ENCODE assay signal across 18 cellular contexts in the genomic region with DNA sequence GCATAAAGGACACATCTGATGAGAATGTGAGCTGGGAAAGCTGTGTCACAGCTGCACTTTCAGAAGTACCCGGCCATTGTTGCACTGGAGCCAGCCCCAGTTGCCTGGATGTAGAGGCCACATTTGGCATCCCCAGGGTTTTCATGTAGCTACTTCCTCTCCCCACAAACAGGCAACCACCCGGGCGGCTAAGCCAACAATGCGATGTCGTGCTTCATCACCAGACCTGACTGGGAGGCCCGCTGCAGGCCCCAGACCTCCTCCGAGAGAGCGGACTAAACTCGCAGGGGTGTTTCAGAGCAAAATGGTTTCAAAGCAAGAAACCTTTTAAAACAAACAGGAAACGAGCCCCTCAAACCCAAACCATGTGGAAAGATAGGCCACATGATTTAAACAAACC.
DNase-seq lines count a peak whose midpoint lies in the region; ATAC-seq and TF ChIP-seq lines count a peak whose summit lies in the region.
"Had no signal": no experiment of that assay in that cellular context is flagged by ENCODE, and none has a peak within 500 bp of the region (broad histone marks: within the 10 kb centered on the region; RNA-seq: fewer than 3 reads in every experiment).

No MANE protein-coding gene starts in this region.

- H3K9me3 ChIP-seq in OCI-LY7 (ENCODE audit: low read length) = no peaks in the 10 kb centered on the region
- H3K9me3 ChIP-seq: left lung, right lobe of liver had no signal

- no peak overlapping the region for H3K4me3 Mint-ChIP-seq in activated CD8-positive, alpha-beta T cell treated with anti-CD3 and anti-CD28 coated beads for 36 hours
- H3K4me3 Mint-ChIP-seq: CD8-positive, alpha-beta memory T cell; nephron; stimulated activated effector memory CD8-positive, alpha-beta T cell treated with anti-CD3 and anti-CD28 coated beads, Interleukin-12 subunit alpha, Interleukin-12 subunit beta, amount 100 ng/mL, for 72 hours had no signal

- intact Hi-C loops in OCI-LY7 (cut with micrococcal nuclease; ENCODE audit: unreplicated experiment) = loop anchor here (1.0 to 5.0 kb wide), 3 partner anchors 177 to 975 kb away; a partner anchor contains a TSS
- intact Hi-C loops in activated CD8-positive, alpha-beta T cell treated with anti-CD3 and anti-CD28 coated beads for 36 hours (cut with micrococcal nuclease) = no loop called here

- H2AFZ ChIP-seq in OCI-LY7 (ENCODE audit: low read length) = peak overlapping the region; percentile 87

- peak; percentile 31 for ATAC-seq in GM19452 (IDR thresholded peaks at IDR 0.05; ENCODE audit: unreplicated experiment)
- no peak for ATAC-seq in SK-N-SH treated with all-trans-retinoic acid at 6 μM for 48 hours
- no peak for ATAC-seq in activated CD8-positive, alpha-beta T cell treated with anti-CD3 and anti-CD28 coated beads for 36 hours
- ATAC-seq: left lung; right lobe of liver; stimulated activated effector memory CD8-positive, alpha-beta T cell treated with anti-CD3 and anti-CD28 coated beads, Interleukin-12 subunit alpha, Interleukin-12 subunit beta, amount 100 ng/mL, for 72 hours had no signal

- H3K36me3 Mint-ChIP-seq in activated CD8-positive, alpha-beta T cell treated with anti-CD3 and anti-CD28 coated beads for 36 hours (ENCODE audit: low read depth) = no peaks in the 10 kb centered on the region
- H3K36me3 Mint-ChIP-seq: CD8-positive, alpha-beta memory T cell; stimulated activated effector memory CD8-positive, alpha-beta T cell treated with anti-CD3 and anti-CD28 coated beads, Interleukin-12 subunit alpha, Interleukin-12 subunit beta, amount 100 ng/mL, for 72 hours had no signal

- peak overlapping the region; percentile 89 for H3K4me2 ChIP-seq in OCI-LY7 (ENCODE audit: low read length)

- CTCF ChIA-PET in OCI-LY7 (lab: Charles Lee; ENCODE audit: unreplicated experiment) = interaction anchor here (1.0 to 1.8 kb wide), 2 partner anchors 118 to 175 kb away, joined by 3 to 5 read pairs; no protein-coding TSS in a partner anchor
- CTCF ChIA-PET in activated CD8-positive, alpha-beta T cell treated with anti-CD3 and anti-CD28 coated beads for 36 hours (lab: Charles Lee) = no interaction called here

- no peaks in the 10 kb centered on the region for H4K20me1 ChIP-seq in OCI-LY7 (ENCODE audit: insufficient read depth, low read length)

- H3K27ac ChIP-seq in OCI-LY7 (ENCODE audit: low read depth, low read length, poor library complexity, severe bottlenecking) = peak overlapping the region; percentile 97
- H3K27ac ChIP-seq: coronary artery, left lung, right lobe of liver had no signal

- BruUV-seq in OCI-LY7 (replicated peaks; lab: Mats Ljungman, UMichigan) = no TSS peak

- H3K9me3 Mint-ChIP-seq in activated CD8-positive, alpha-beta T cell treated with anti-CD3 and anti-CD28 coated beads for 36 hours = no peaks in the 10 kb centered on the region
- H3K9me3 Mint-ChIP-seq: CD8-positive, alpha-beta memory T cell; nephron; stimulated activated effector memory CD8-positive, alpha-beta T cell treated with anti-CD3 and anti-CD28 coated beads, Interleukin-12 subunit alpha, Interleukin-12 subunit beta, amount 100 ng/mL, for 72 hours had no signal

- DNase-seq in AG08395 (ENCODE audit: low spot score) (peak; percentile 59), OCI-LY7 (ENCODE audit: low spot score) (peak; percentile 94), iPS-NIHi7 (ENCODE audit: extremely low spot score) (peak; percentile 18), activated gamma-delta T cell treated with Interleukin-2 at 50 U/mL for 16 hours (no peak), NCI-H146 treated with DMSO at 0.1 percent for 48 hours (lab: John Stamatoyannopoulos, UW; ENCODE audit: unreplicated experiment) (no peak)
- no peak for DNase-seq in activated CD8-positive, alpha-beta T cell treated with anti-CD3 and anti-CD28 coated beads for 36 hours
- DNase-seq: activated CD4-positive, alpha-beta T cell treated with anti-CD3 and anti-CD28 coated beads, Interleukin-2, amount 50 U/mL, for 48 hours; CD8-positive, alpha-beta memory T cell; GDM1; left lung; NCI-H1048; right lobe of liver; SHP77 treated with DMSO at 0.1 percent for 48 hours had no signal

- H3K27ac Mint-ChIP-seq in activated CD8-positive, alpha-beta T cell treated with anti-CD3 and anti-CD28 coated beads for 36 hours = no peak overlapping the region
- H3K27ac Mint-ChIP-seq: CD8-positive, alpha-beta memory T cell; stimulated activated effector memory CD8-positive, alpha-beta T cell treated with anti-CD3 and anti-CD28 coated beads, Interleukin-12 subunit alpha, Interleukin-12 subunit beta, amount 100 ng/mL, for 72 hours had no signal

- TF ChIP-seq CTCF in OCI-LY7 (conservative IDR thresholded peaks at IDR 0.05; ENCODE audit: low read length) = no peak
- TF ChIP-seq CTCF in activated CD8-positive, alpha-beta T cell treated with anti-CD3 and anti-CD28 coated beads for 36 hours (IDR thresholded peaks at IDR 0.05) = no peak

- no peaks in the 10 kb centered on the region for H3K79me2 ChIP-seq in OCI-LY7 (ENCODE audit: insufficient read depth, low read depth, low read length)

- no peaks in the 10 kb centered on the region for H3K36me3 ChIP-seq in OCI-LY7 (ENCODE audit: insufficient read depth, low read length)
- H3K36me3 ChIP-seq: left lung, right lobe of liver had no signal

- H3K4me3 ChIP-seq in OCI-LY7 (ENCODE audit: low read depth, low read length, poor library complexity, severe bottlenecking) = peak overlapping the region; percentile 61
- H3K4me3 ChIP-seq: coronary artery, left lung, right lobe of liver had no signal

- H3K9me2 ChIP-seq in OCI-LY7 (ENCODE audit: insufficient read depth, low read length) = no peaks in the 10 kb centered on the region

- H3K4me1 ChIP-seq in OCI-LY7 (ENCODE audit: insufficient read depth, low read length, poor library complexity, severe bottlenecking) = peaks cover 88% of the 10 kb centered on the region

- H3K27me3 Mint-ChIP-seq in activated CD8-positive, alpha-beta T cell treated with anti-CD3 and anti-CD28 coated beads for 36 hours = peaks cover 40% of the 10 kb centered on the region

- H3K4me1 Mint-ChIP-seq in activated CD8-positive, alpha-beta T cell treated with anti-CD3 and anti-CD28 coated beads for 36 hours (ENCODE audit: low read depth) = peaks cover 13% of the 10 kb centered on the region

- POLR2A ChIA-PET in OCI-LY7 (lab: Charles Lee) = interaction anchor here (0.5 to 2.8 kb wide), 13 partner anchors 8 to 302 kb away, joined by 3 to 29 read pairs (median 4); a partner anchor contains a TSS
- POLR2A ChIA-PET in activated CD8-positive, alpha-beta T cell treated with anti-CD3 and anti-CD28 coated beads for 36 hours (lab: Charles Lee) = no interaction called here

TF ChIP-seq in SK-N-SH treated with all-trans-retinoic acid at 6 μM for 48 hours, 23 proteins besides CTCF, POLR2A, EP300 and RAD21 (continues in another document):
- TF ChIP-seq ZC3H10 (CRISPR knock-in tag; IDR thresholded peaks at IDR 0.05) (no peak), TCF4 (CRISPR knock-in tag; IDR thresholded peaks at IDR 0.05; ENCODE audit: borderline replicate concordance) (no peak), ISL1 (CRISPR knock-in tag; IDR thresholded peaks at IDR 0.05) (no peak), TOX (CRISPR knock-in tag; IDR thresholded peaks at IDR 0.05; ENCODE audit: borderline replicate concordance) (no peak)
- TF ChIP-seq, protein P1, sequence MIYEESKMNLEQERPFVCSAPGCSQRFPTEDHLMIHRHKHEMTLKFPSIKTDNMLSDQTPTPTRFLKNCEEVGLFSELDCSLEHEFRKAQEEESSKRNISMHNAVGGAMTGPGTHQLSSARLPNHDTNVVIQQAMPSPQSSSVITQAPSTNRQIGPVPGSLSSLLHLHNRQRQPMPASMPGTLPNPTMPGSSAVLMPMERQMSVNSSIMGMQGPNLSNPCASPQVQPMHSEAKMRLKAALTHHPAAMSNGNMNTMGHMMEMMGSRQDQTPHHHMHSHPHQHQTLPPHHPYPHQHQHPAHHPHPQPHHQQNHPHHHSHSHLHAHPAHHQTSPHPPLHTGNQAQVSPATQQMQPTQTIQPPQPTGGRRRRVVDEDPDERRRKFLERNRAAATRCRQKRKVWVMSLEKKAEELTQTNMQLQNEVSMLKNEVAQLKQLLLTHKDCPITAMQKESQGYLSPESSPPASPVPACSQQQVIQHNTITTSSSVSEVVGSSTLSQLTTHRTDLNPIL (CRISPR knock-in tag; IDR thresholded peaks at IDR 0.05; ENCODE audit: low read depth) = no peak
- TF ChIP-seq, protein P2, sequence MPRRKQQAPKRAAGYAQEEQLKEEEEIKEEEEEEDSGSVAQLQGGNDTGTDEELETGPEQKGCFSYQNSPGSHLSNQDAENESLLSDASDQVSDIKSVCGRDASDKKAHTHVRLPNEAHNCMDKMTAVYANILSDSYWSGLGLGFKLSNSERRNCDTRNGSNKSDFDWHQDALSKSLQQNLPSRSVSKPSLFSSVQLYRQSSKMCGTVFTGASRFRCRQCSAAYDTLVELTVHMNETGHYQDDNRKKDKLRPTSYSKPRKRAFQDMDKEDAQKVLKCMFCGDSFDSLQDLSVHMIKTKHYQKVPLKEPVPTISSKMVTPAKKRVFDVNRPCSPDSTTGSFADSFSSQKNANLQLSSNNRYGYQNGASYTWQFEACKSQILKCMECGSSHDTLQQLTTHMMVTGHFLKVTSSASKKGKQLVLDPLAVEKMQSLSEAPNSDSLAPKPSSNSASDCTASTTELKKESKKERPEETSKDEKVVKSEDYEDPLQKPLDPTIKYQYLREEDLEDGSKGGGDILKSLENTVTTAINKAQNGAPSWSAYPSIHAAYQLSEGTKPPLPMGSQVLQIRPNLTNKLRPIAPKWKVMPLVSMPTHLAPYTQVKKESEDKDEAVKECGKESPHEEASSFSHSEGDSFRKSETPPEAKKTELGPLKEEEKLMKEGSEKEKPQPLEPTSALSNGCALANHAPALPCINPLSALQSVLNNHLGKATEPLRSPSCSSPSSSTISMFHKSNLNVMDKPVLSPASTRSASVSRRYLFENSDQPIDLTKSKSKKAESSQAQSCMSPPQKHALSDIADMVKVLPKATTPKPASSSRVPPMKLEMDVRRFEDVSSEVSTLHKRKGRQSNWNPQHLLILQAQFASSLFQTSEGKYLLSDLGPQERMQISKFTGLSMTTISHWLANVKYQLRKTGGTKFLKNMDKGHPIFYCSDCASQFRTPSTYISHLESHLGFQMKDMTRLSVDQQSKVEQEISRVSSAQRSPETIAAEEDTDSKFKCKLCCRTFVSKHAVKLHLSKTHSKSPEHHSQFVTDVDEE (CRISPR knock-in tag; IDR thresholded peaks at IDR 0.05) = no peak

Comparison
In these comparisons a context has a peak if more than half of its experiments do, and no peak if none do; other contexts are left out.
1. DNase-seq: peak in AG08395 (single experiment), OCI-LY7 (single experiment) and iPS-NIHi7 (single experiment); none in activated gamma-delta T cell treated with Interleukin-2 at 50 U/mL for 16 hours (single experiment), NCI-H146 treated with DMSO at 0.1 percent for 48 hours (single experiment) and activated CD8-positive, alpha-beta T cell treated with anti-CD3 and anti-CD28 coated beads for 36 hours (single experiment).